In genomic region chr9:96232539-96233241, GRCh38 we compare ENCODE assay signal across 9 cellular contexts.
A peak's percentile ranks its signal among the peaks of the same experiment; 100 is the strongest.
DNase-seq lines count a peak whose midpoint lies in the region; ATAC-seq lines count a peak whose summit lies in the region.
"Had no signal": no experiment of that assay in that cellular context is flagged by ENCODE, and none has a peak within 500 bp of the region (broad histone marks: within the 10 kb centered on the region; RNA-seq: fewer than 3 reads in every experiment).

No MANE protein-coding gene starts in this region.

- DNase-seq in DMS 273 (lab: John Stamatoyannopoulos, UW; ENCODE audit: unreplicated experiment) (peak; percentile 79), HK-2 (ENCODE audit: unreplicated experiment) (peak; percentile 27), RPMI7951 (ENCODE audit: low read depth) (peak; percentile 57), cerebellar cortex (ENCODE audit: low spot score) (peak; percentile 84), left lobe of liver (ENCODE audit: low spot score) (peak; percentile 71), putamen (ENCODE audit: low spot score) (no peak)
- no peak for DNase-seq in stimulated activated effector memory CD8-positive, alpha-beta T cell treated with anti-CD3 and anti-CD28 coated beads, Interleukin-12 subunit alpha, Interleukin-12 subunit beta, amount 100 ng/mL, for 72 hours (ENCODE audit: low spot score in 2 of 2)

- ATAC-seq in left lobe of liver (peak; percentile 95), HG03469 (IDR thresholded peaks at IDR 0.05; ENCODE audit: unreplicated experiment) (no peak)
- ATAC-seq in stimulated activated effector memory CD8-positive, alpha-beta T cell treated with anti-CD3 and anti-CD28 coated beads, Interleukin-12 subunit alpha, Interleukin-12 subunit beta, amount 100 ng/mL, for 72 hours = peak; percentile 76

- H3K9me3 Mint-ChIP-seq in stimulated activated effector memory CD8-positive, alpha-beta T cell treated with anti-CD3 and anti-CD28 coated beads, Interleukin-12 subunit alpha, Interleukin-12 subunit beta, amount 100 ng/mL, for 72 hours = peaks cover 3% of the 10 kb centered on the region

- no peak overlapping the region for H3K27ac Mint-ChIP-seq in stimulated activated effector memory CD8-positive, alpha-beta T cell treated with anti-CD3 and anti-CD28 coated beads, Interleukin-12 subunit alpha, Interleukin-12 subunit beta, amount 100 ng/mL, for 72 hours
- H3K27ac Mint-ChIP-seq: T-helper 1 cell treated with Interleukin-12 subunit alpha and Interleukin-12 subunit beta and Interleukin-4 antibody, amounts not matched to agents 30 μg/mL and 1 μg/mL, for 36 hours had no signal

- no peak overlapping the region for H3K4me3 Mint-ChIP-seq in stimulated activated effector memory CD8-positive, alpha-beta T cell treated with anti-CD3 and anti-CD28 coated beads, Interleukin-12 subunit alpha, Interleukin-12 subunit beta, amount 100 ng/mL, for 72 hours
- H3K4me3 Mint-ChIP-seq: T-helper 1 cell treated with Interleukin-12 subunit alpha and Interleukin-12 subunit beta and Interleukin-4 antibody, amounts not matched to agents 30 μg/mL and 1 μg/mL, for 36 hours had no signal

- peaks cover 6% of the 10 kb centered on the region for H3K4me1 Mint-ChIP-seq in stimulated activated effector memory CD8-positive, alpha-beta T cell treated with anti-CD3 and anti-CD28 coated beads, Interleukin-12 subunit alpha, Interleukin-12 subunit beta, amount 100 ng/mL, for 72 hours

- no peaks in the 10 kb centered on the region for H3K36me3 Mint-ChIP-seq in stimulated activated effector memory CD8-positive, alpha-beta T cell treated with anti-CD3 and anti-CD28 coated beads, Interleukin-12 subunit alpha, Interleukin-12 subunit beta, amount 100 ng/mL, for 72 hours

Comparison
In these comparisons a context has a peak if more than half of its experiments do, and no peak if none do; other contexts are left out.
1. DNase-seq: peak in DMS 273 (single experiment), HK-2 (single experiment), RPMI7951 (single experiment), cerebellar cortex (single experiment) and left lobe of liver (single experiment); none in stimulated activated effector memory CD8-positive, alpha-beta T cell treated with anti-CD3 and anti-CD28 coated beads, Interleukin-12 subunit alpha, Interleukin-12 subunit beta, amount 100 ng/mL, for 72 hours (0 of 2) and putamen (single experiment).